In genomic region chr9:136901516-136902258, GRCh38 we compare ENCODE assay signal across 8 cellular contexts. TPM values are rescaled to one million over a fixed set of nuclear protein-coding genes. Genes with fewer than 3 reads are reported as not detected.
DNase-seq lines count a peak whose midpoint lies in the region; ATAC-seq and TF ChIP-seq lines count a peak whose summit lies in the region.

No MANE protein-coding gene starts in this region.

- ATAC-seq in HG02798 (IDR thresholded peaks at IDR 0.05; ENCODE audit: poor library complexity, unreplicated experiment) (peak; percentile 62), lower lobe of right lung (peak; percentile 52 to 63), GM19397 (IDR thresholded peaks at IDR 0.05; ENCODE audit: unreplicated experiment) (no peak)
- peak; percentile 83 for ATAC-seq in stimulated activated effector memory CD8-positive, alpha-beta T cell treated with anti-CD3 and anti-CD28 coated beads, Interleukin-12 subunit alpha, Interleukin-12 subunit beta, amount 100 ng/mL, for 72 hours

- peak overlapping the region; percentile 19 for H3K4me3 ChIP-seq in GM12864 (ENCODE audit: low read depth, low read length)
- no peak overlapping the region for H3K4me3 ChIP-seq in astrocyte of the spinal cord (ENCODE audit: low read depth, low read length)
- peak overlapping the region; percentile 21 for H3K4me3 ChIP-seq in lower lobe of right lung

- H3K27me3 ChIP-seq in lower lobe of right lung (ENCODE audit: low read depth) = no peaks in the 10 kb centered on the region

- H3K27ac Mint-ChIP-seq in T-helper 1 cell treated with Interleukin-12 subunit alpha and Interleukin-12 subunit beta and Interleukin-4 antibody, amounts not matched to agents 30 μg/mL and 1 μg/mL, for 36 hours = peak overlapping the region; percentile 96
- peak overlapping the region; percentile 89 for H3K27ac Mint-ChIP-seq in stimulated activated effector memory CD8-positive, alpha-beta T cell treated with anti-CD3 and anti-CD28 coated beads, Interleukin-12 subunit alpha, Interleukin-12 subunit beta, amount 100 ng/mL, for 72 hours

- peaks cover 57% of the 10 kb centered on the region for H3K4me1 Mint-ChIP-seq in T-helper 1 cell treated with Interleukin-12 subunit alpha and Interleukin-12 subunit beta and Interleukin-4 antibody, amounts not matched to agents 30 μg/mL and 1 μg/mL, for 36 hours (ENCODE audit: low read depth)
- peaks cover 53% of the 10 kb centered on the region for H3K4me1 Mint-ChIP-seq in stimulated activated effector memory CD8-positive, alpha-beta T cell treated with anti-CD3 and anti-CD28 coated beads, Interleukin-12 subunit alpha, Interleukin-12 subunit beta, amount 100 ng/mL, for 72 hours

- H3K9me3 ChIP-seq in lower lobe of right lung = no peaks in the 10 kb centered on the region

- H3K27ac ChIP-seq in lower lobe of right lung = peak overlapping the region; percentile 84

- peaks cover 41% of the 10 kb centered on the region for H3K4me1 ChIP-seq in lower lobe of right lung

- intact Hi-C loops in lower lobe of right lung (cut with DNase I) = no loop called here

- H3K9me3 Mint-ChIP-seq in T-helper 1 cell treated with Interleukin-12 subunit alpha and Interleukin-12 subunit beta and Interleukin-4 antibody, amounts not matched to agents 30 μg/mL and 1 μg/mL, for 36 hours = no peaks in the 10 kb centered on the region
- H3K9me3 Mint-ChIP-seq in stimulated activated effector memory CD8-positive, alpha-beta T cell treated with anti-CD3 and anti-CD28 coated beads, Interleukin-12 subunit alpha, Interleukin-12 subunit beta, amount 100 ng/mL, for 72 hours = no peaks in the 10 kb centered on the region

- H3K27me3 Mint-ChIP-seq in T-helper 1 cell treated with Interleukin-12 subunit alpha and Interleukin-12 subunit beta and Interleukin-4 antibody, amounts not matched to agents 30 μg/mL and 1 μg/mL, for 36 hours (ENCODE audit: low read depth) = no peaks in the 10 kb centered on the region

- no peak for TF ChIP-seq CTCF in GM12864 (IDR thresholded peaks at IDR 0.05; ENCODE audit: low read depth, low read length, missing control alignments)
- TF ChIP-seq CTCF in astrocyte of the spinal cord (IDR thresholded peaks at IDR 0.05; ENCODE audit: low read depth, low read length) = no peak
- TF ChIP-seq CTCF in lower lobe of right lung (IDR thresholded peaks at IDR 0.05) = no peak

- DNase-seq in GM12864 (ENCODE audit: low read depth) (peak; percentile 79), astrocyte of the spinal cord (ENCODE audit: low read depth, low spot score) (peak; percentile 19), lower lobe of right lung (no peak), NCI-H1105 treated with DMSO at 0.1 percent for 48 hours (lab: John Stamatoyannopoulos, UW) (no peak)
- peak; percentile 52 to 87 for DNase-seq in stimulated activated effector memory CD8-positive, alpha-beta T cell treated with anti-CD3 and anti-CD28 coated beads, Interleukin-12 subunit alpha, Interleukin-12 subunit beta, amount 100 ng/mL, for 72 hours (ENCODE audit: low spot score in 2 of 2)

- H3K36me3 Mint-ChIP-seq in T-helper 1 cell treated with Interleukin-12 subunit alpha and Interleukin-12 subunit beta and Interleukin-4 antibody, amounts not matched to agents 30 μg/mL and 1 μg/mL, for 36 hours (ENCODE audit: low read depth) = peaks cover 51% of the 10 kb centered on the region
- H3K36me3 Mint-ChIP-seq in stimulated activated effector memory CD8-positive, alpha-beta T cell treated with anti-CD3 and anti-CD28 coated beads, Interleukin-12 subunit alpha, Interleukin-12 subunit beta, amount 100 ng/mL, for 72 hours = peaks cover 93% of the 10 kb centered on the region

- in situ Hi-C loops in astrocyte of the spinal cord (cut with HindIII; ENCODE audit: low sequenced_read_pairs) = no loop called here

- H3K4me3 Mint-ChIP-seq in T-helper 1 cell treated with Interleukin-12 subunit alpha and Interleukin-12 subunit beta and Interleukin-4 antibody, amounts not matched to agents 30 μg/mL and 1 μg/mL, for 36 hours = peak overlapping the region; percentile 82
- H3K4me3 Mint-ChIP-seq in stimulated activated effector memory CD8-positive, alpha-beta T cell treated with anti-CD3 and anti-CD28 coated beads, Interleukin-12 subunit alpha, Interleukin-12 subunit beta, amount 100 ng/mL, for 72 hours = peak overlapping the region; percentile 69

- peaks cover 34% of the 10 kb centered on the region for H3K36me3 ChIP-seq in lower lobe of right lung

RNA-seq across cellular contexts. Expression of gene TRAF2, which starts 15.4 kb away (rescaled TPM):
- 16.5 TPM for total RNA-seq in lower lobe of right lung

RNA-seq across cellular contexts. Expression of gene EDF1, which starts 35.6 kb away (rescaled TPM):
- 230 TPM for total RNA-seq in lower lobe of right lung

RNA-seq across cellular contexts. Expression of gene FBXW5, which starts 42.9 kb away (rescaled TPM):
- total RNA-seq in lower lobe of right lung = 83.2 TPM

RNA-seq across cellular contexts. Expression of gene C8G, which starts 43.4 kb away (rescaled TPM):
- 2.2 TPM for total RNA-seq in lower lobe of right lung

RNA-seq across cellular contexts. Expression of gene MAMDC4, which starts 49.5 kb away (rescaled TPM):
- total RNA-seq in lower lobe of right lung = 13.5 TPM

Comparison
In these comparisons a context has a peak if more than half of its experiments do, and no peak if none do; other contexts are left out.
1. DNase-seq: peak in GM12864 (single experiment), astrocyte of the spinal cord (single experiment) and stimulated activated effector memory CD8-positive, alpha-beta T cell treated with anti-CD3 and anti-CD28 coated beads, Interleukin-12 subunit alpha, Interleukin-12 subunit beta, amount 100 ng/mL, for 72 hours (2 of 2); none in lower lobe of right lung (single experiment) and NCI-H1105 treated with DMSO at 0.1 percent for 48 hours (single experiment).